ENCODE assay signal across 8 cellular contexts in genomic region chr7:64562246-64562620, GRCh38. TPM values are rescaled to one million over a fixed set of nuclear protein-coding genes. Genes with fewer than 3 reads are reported as not detected.
A peak's percentile ranks its signal among the peaks of the same experiment; 100 is the strongest.
DNase-seq lines count a peak whose midpoint lies in the region; TF ChIP-seq lines count a peak whose summit lies in the region.

No MANE protein-coding gene starts in this region.

- intact Hi-C loops in dendritic cell treated with granulocyte-macrophage colony-stimulating factor and Interleukin-4, amounts not matched to agents 40 ng/mL and 50 ng/mL, for 4 days (cut with micrococcal nuclease): loop anchor here (5.0 kb wide), 1 partner anchor 255 kb away; no protein-coding TSS in a partner anchor

- H3K27me3 ChIP-seq in DOHH2 (ENCODE audit: control insufficient read depth, low read length): no peaks in the 10 kb centered on the region
- H3K27me3 ChIP-seq in neural progenitor cell: no peaks in the 10 kb centered on the region

- DNase-seq in NAMALWA (ENCODE audit: low spot score): peak; percentile 62
- DNase-seq in neural progenitor cell (ENCODE audit: low spot score): no peak
- no peak for DNase-seq in SIG-M5 (lab: John Stamatoyannopoulos, UW)
- DNase-seq in AG08396 (ENCODE audit: low spot score): no peak
- no peak for DNase-seq in effector CD8-positive, alpha-beta T cell (lab: John Stamatoyannopoulos, UW)
- DNase-seq in DMS153 treated with DMSO at 0.1 percent for 48 hours (lab: John Stamatoyannopoulos, UW; ENCODE audit: unreplicated experiment): no peak

- H3K9me3 ChIP-seq in DOHH2 (ENCODE audit: control insufficient read depth, insufficient read depth, low read length) (peaks cover 25% of the 10 kb centered on the region; the same call in 1 of the 2 replicates), neural progenitor cell (ENCODE audit: low read depth) (peaks cover 15% of the 10 kb centered on the region)

- H3K4me2 ChIP-seq in DOHH2 (ENCODE audit: low read length) (peak overlapping the region; percentile 58), neural progenitor cell (no peak overlapping the region)

- TF ChIP-seq CTCF in DOHH2 (IDR thresholded peaks at IDR 0.05; ENCODE audit: low read depth, low read length, poor library complexity, severe bottlenecking) (no peak), neural progenitor cell (IDR thresholded peaks at IDR 0.05) (no peak)

- peaks cover 40% of the 10 kb centered on the region for H3K9me3 Mint-ChIP-seq in dendritic cell treated with granulocyte-macrophage colony-stimulating factor and Interleukin-4, amounts not matched to agents 40 ng/mL and 50 ng/mL, for 4 days
- peaks cover 51% of the 10 kb centered on the region for H3K9me3 Mint-ChIP-seq in neural progenitor cell

- H3K27ac ChIP-seq in DOHH2 (ENCODE audit: low read depth, low read length): peak overlapping the region; percentile 77
- no peak overlapping the region for H3K27ac ChIP-seq in neural progenitor cell

- peaks cover 2% of the 10 kb centered on the region for H3K27me3 Mint-ChIP-seq in dendritic cell treated with granulocyte-macrophage colony-stimulating factor and Interleukin-4, amounts not matched to agents 40 ng/mL and 50 ng/mL, for 4 days
- H3K27me3 Mint-ChIP-seq in neural progenitor cell (ENCODE audit: insufficient read depth, low read depth): peaks cover 8% of the 10 kb centered on the region

- H3K79me2 ChIP-seq in DOHH2 (ENCODE audit: control insufficient read depth, low read length): peaks cover 55% of the 10 kb centered on the region
- H3K79me2 ChIP-seq in neural progenitor cell (ENCODE audit: low read depth): no peaks in the 10 kb centered on the region

- peaks cover 15% of the 10 kb centered on the region for H3K4me1 ChIP-seq in DOHH2 (ENCODE audit: control insufficient read depth, low read length)
- H3K4me1 ChIP-seq in neural progenitor cell: no peaks in the 10 kb centered on the region

- peaks cover 5% of the 10 kb centered on the region for H3K4me1 Mint-ChIP-seq in dendritic cell treated with granulocyte-macrophage colony-stimulating factor and Interleukin-4, amounts not matched to agents 40 ng/mL and 50 ng/mL, for 4 days (ENCODE audit: low read depth)
- H3K4me1 Mint-ChIP-seq in neural progenitor cell: no peaks in the 10 kb centered on the region

- peak overlapping the region; percentile 95 for H3K27ac Mint-ChIP-seq in dendritic cell treated with granulocyte-macrophage colony-stimulating factor and Interleukin-4, amounts not matched to agents 40 ng/mL and 50 ng/mL, for 4 days
- no peak overlapping the region for H3K27ac Mint-ChIP-seq in neural progenitor cell

- peaks cover 44% of the 10 kb centered on the region for H3K36me3 ChIP-seq in DOHH2 (ENCODE audit: control insufficient read depth, low read length)
- peaks cover 3% of the 10 kb centered on the region for H3K36me3 ChIP-seq in neural progenitor cell

- H2AFZ ChIP-seq in neural progenitor cell (replicated peaks): no peak overlapping the region

- no peaks in the 10 kb centered on the region for H4K20me1 ChIP-seq in DOHH2 (ENCODE audit: control insufficient read depth, insufficient read depth, low read depth, low read length)
- H4K20me1 ChIP-seq in neural progenitor cell (ENCODE audit: low read depth): no peaks in the 10 kb centered on the region

- H3K4me3 Mint-ChIP-seq in dendritic cell treated with granulocyte-macrophage colony-stimulating factor and Interleukin-4, amounts not matched to agents 40 ng/mL and 50 ng/mL, for 4 days: peak overlapping the region; percentile 94
- H3K4me3 Mint-ChIP-seq in neural progenitor cell: peak overlapping the region; percentile 97

- no peaks in the 10 kb centered on the region for H3K9me2 ChIP-seq in DOHH2 (replicated peaks; ENCODE audit: control insufficient read depth, low read length)

- H3F3A ChIP-seq in DOHH2 (ENCODE audit: control insufficient read depth, insufficient read depth) (no peaks in the 10 kb centered on the region), neural progenitor cell (ENCODE audit: low read depth) (no peaks in the 10 kb centered on the region)

- H3K4me3 ChIP-seq in DOHH2 (ENCODE audit: low read length) (peak overlapping the region; percentile 96), neural progenitor cell (no peak overlapping the region)

- no peak overlapping the region for H3K9ac ChIP-seq in neural progenitor cell

- peaks cover 53% of the 10 kb centered on the region for H3K36me3 Mint-ChIP-seq in dendritic cell treated with granulocyte-macrophage colony-stimulating factor and Interleukin-4, amounts not matched to agents 40 ng/mL and 50 ng/mL, for 4 days (ENCODE audit: low read depth)
- H3K36me3 Mint-ChIP-seq in neural progenitor cell: peaks cover 22% of the 10 kb centered on the region

RNA-seq across cellular contexts. Expression of gene ZNF680, which starts 0.6 kb away (rescaled TPM):
- total RNA-seq in neural progenitor cell (ENCODE audit: low replicate concordance): not detected in 2 replicates
